15 cellular contexts compared by ENCODE assay signal in genomic region chr1:206511362-206512064, GRCh38. TPM values are rescaled to one million over a fixed set of nuclear protein-coding genes. Genes with fewer than 3 reads are reported as not detected.
DNase-seq lines count a peak whose midpoint lies in the region; ATAC-seq and TF ChIP-seq lines count a peak whose summit lies in the region.
"Had no signal": no experiment of that assay in that cellular context is flagged by ENCODE, and none has a peak within 500 bp of the region (broad histone marks: within the 10 kb centered on the region; RNA-seq: fewer than 3 reads in every experiment).

No MANE protein-coding gene starts in this region.

- H3K9me2 ChIP-seq in HCT116 (ENCODE audit: insufficient read depth) = no peaks in the 10 kb centered on the region

- H3K4me1 ChIP-seq in HCT116 (ENCODE audit: control insufficient read depth in 1 of 2, insufficient read depth in 2 of 2, low read length in 2 of 2) (peaks cover 24 to 76% of the 10 kb centered on the region in 2 experiments), fibroblast of lung (ENCODE audit: control insufficient read depth, extremely low read depth, insufficient read depth, low read length) (peaks cover 24% of the 10 kb centered on the region), neuronal stem cell (ENCODE audit: control insufficient read depth in 2 of 2, insufficient read depth in 1 of 2, low read depth in 1 of 2, low read length in 2 of 2) (peaks cover 5 to 17% of the 10 kb centered on the region in 2 donors)
- H3K4me1 ChIP-seq: BE2C had no signal

- no peak overlapping the region for H4K8ac ChIP-seq in neuronal stem cell (ENCODE audit: low read depth, low read length)

- H2BK15ac ChIP-seq in neuronal stem cell (ENCODE audit: low read length) = no peak overlapping the region

- H3K27ac ChIP-seq in HCT116 (ENCODE audit: low read depth, low read length) (no peak overlapping the region), RWPE1 (peak overlapping the region; percentile 97), fibroblast of lung (ENCODE audit: insufficient read depth, low read length) (no peak overlapping the region), neuronal stem cell (replicated peaks; ENCODE audit: low read length) (no peak overlapping the region)
- H3K27ac ChIP-seq: SJSA1 had no signal

- H3K4me1 Mint-ChIP-seq in osteocyte (ENCODE audit: unreplicated experiment) = peaks cover 9% of the 10 kb centered on the region
- peaks cover 3% of the 10 kb centered on the region in 2 donors for H3K4me1 Mint-ChIP-seq in effector memory CD8-positive, alpha-beta T cell (ENCODE audit: low read depth in 2 of 2)

- no peaks in the 10 kb centered on the region for H3K79me1 ChIP-seq in neuronal stem cell (ENCODE audit: low read depth, low read length)

- no peak overlapping the region for H3K4me3 ChIP-seq in HCT116 (replicated peaks in 1 of 2; ENCODE audit: low read depth in 1 of 2, low read length in 2 of 2)
- no peak overlapping the region for H3K4me3 ChIP-seq in fibroblast of lung (replicated peaks in 1 of 4; ENCODE audit: control extremely low read depth in 1 of 4, insufficient read depth in 1 of 4, low read depth in 3 of 4, low read length in 4 of 4)
- H3K4me3 ChIP-seq in neuronal stem cell (ENCODE audit: low read length in 2 of 2) = no peak overlapping the region
- H3K4me3 ChIP-seq: SJSA1 had no signal

- H3K14ac ChIP-seq in neuronal stem cell (ENCODE audit: low read length) = no peak overlapping the region

- H3K9me3 Mint-ChIP-seq in osteocyte (ENCODE audit: unreplicated experiment) = no peaks in the 10 kb centered on the region
- no peaks in the 10 kb centered on the region for H3K9me3 Mint-ChIP-seq in effector memory CD8-positive, alpha-beta T cell
- H3K9me3 Mint-ChIP-seq: activated T-helper 17 cell treated with anti-CD3 and anti-CD28 coated beads, Interleukin-2, amount 50 U/mL, for 72 hours had no signal

- H3K4ac ChIP-seq in neuronal stem cell (ENCODE audit: low read length) = no peak overlapping the region

- H3K36me3 Mint-ChIP-seq in osteocyte (ENCODE audit: unreplicated experiment) = no peaks in the 10 kb centered on the region
- peaks cover 4% of the 10 kb centered on the region for H3K36me3 Mint-ChIP-seq in effector memory CD8-positive, alpha-beta T cell (ENCODE audit: insufficient read depth)

- no peak overlapping the region for H3K27ac Mint-ChIP-seq in osteocyte (ENCODE audit: unreplicated experiment)
- H3K27ac Mint-ChIP-seq in effector memory CD8-positive, alpha-beta T cell = no peak overlapping the region
- H3K27ac Mint-ChIP-seq: activated T-helper 17 cell treated with anti-CD3 and anti-CD28 coated beads, Interleukin-2, amount 50 U/mL, for 72 hours had no signal

- RAD21 ChIA-PET in HCT116 (lab: Charles Lee; ENCODE audit: low non-redundant PET in 1 of 2, low total read pairs in 2 of 2, uncharacterized antibody in 2 of 2, unreplicated experiment in 2 of 2) = no interaction called here

- no peak overlapping the region for H2BK120ac ChIP-seq in neuronal stem cell (ENCODE audit: low read depth, low read length)

- 0 out of 2 replicates have a peak overlapping the region, but pooled peaks have one; percentile 5 for H3K4me2 ChIP-seq in HCT116 (ENCODE audit: low read length)
- H3K4me2 ChIP-seq in fibroblast of lung (ENCODE audit: extremely low read depth, insufficient read depth, low read length) = peak overlapping the region; percentile 63
- H3K4me2 ChIP-seq in neuronal stem cell (ENCODE audit: insufficient read depth, low read length, poor library complexity, severe bottlenecking) = no peak overlapping the region

- H2AFZ ChIP-seq in HCT116 (ENCODE audit: low read depth, low read length, poor library complexity, severe bottlenecking) (no peak overlapping the region), fibroblast of lung (ENCODE audit: low read length) (no peak overlapping the region), neuronal stem cell (ENCODE audit: low read length) (peak overlapping the region; percentile 78)

- H4K20me1 ChIP-seq in HCT116 (ENCODE audit: insufficient read depth) = no peaks in the 10 kb centered on the region
- H4K20me1 ChIP-seq in fibroblast of lung (ENCODE audit: control insufficient read depth, extremely low read depth, insufficient read depth, low read length) = no peaks in the 10 kb centered on the region

- BruUV-seq in HCT116 (replicated peaks; lab: Mats Ljungman, UMichigan) = no TSS peak

- no peak overlapping the region for H2AK5ac ChIP-seq in neuronal stem cell (ENCODE audit: low read depth, low read length)

- H3K9ac ChIP-seq in HCT116 (ENCODE audit: low read length) = no peak overlapping the region
- no peak overlapping the region for H3K9ac ChIP-seq in fibroblast of lung (ENCODE audit: insufficient read depth, low read length)
- H3K9ac ChIP-seq in neuronal stem cell (ENCODE audit: low read depth, low read length, poor library complexity) = no peak overlapping the region

- CTCF ChIA-PET in HCT116 (lab: Charles Lee) (no interaction called here), RWPE1 (lab: Yijun Ruan, JAX) (interaction anchor here (0.5 to 1.1 kb wide), 2 partner anchors 14 to 32 kb away, joined by 5 to 7 read pairs; no protein-coding TSS in a partner anchor)

- H3K27me3 ChIP-seq in HCT116 (ENCODE audit: insufficient read depth, low read length) (no peaks in the 10 kb centered on the region), fibroblast of lung (ENCODE audit: control insufficient read depth, insufficient read depth, low read length) (no peaks in the 10 kb centered on the region), neuronal stem cell (ENCODE audit: control insufficient read depth in 3 of 3, insufficient read depth in 3 of 3, low read depth in 1 of 3, low read length in 3 of 3) (peaks cover 11 to 84% (median 33%) of the 10 kb centered on the region in 3 experiments)
- H3K27me3 ChIP-seq: SJSA1 had no signal

- no peak for TF ChIP-seq RAD21 in HCT116 (IDR thresholded peaks at IDR 0.05; ENCODE audit: low read depth)

- POLR2A ChIA-PET in HCT116 (lab: Charles Lee) (no interaction called here), RWPE1 (lab: Yijun Ruan, JAX; ENCODE audit: low non-redundant PET) (no interaction called here)

- no peak overlapping the region for H2BK12ac ChIP-seq in neuronal stem cell (ENCODE audit: low read length)

- intact Hi-C loops in HCT116 (cut with micrococcal nuclease) = no loop called here

- no CpG with 5 or more reads among the region's 14 CpGs for WGBS in neuronal stem cell (ENCODE audit: extremely low coverage in 2 of 2, insufficient read length in 2 of 2, insufficient replicate concordance in 1 of 2), 2 donors

- no peak overlapping the region for H3K18ac ChIP-seq in neuronal stem cell (ENCODE audit: low read length)

- no peaks in the 10 kb centered on the region for H3K9me3 ChIP-seq in HCT116 (ENCODE audit: control insufficient read depth in 1 of 2, insufficient read depth in 1 of 2, low read depth in 1 of 2, low read length in 2 of 2)
- H3K9me3 ChIP-seq in fibroblast of lung (ENCODE audit: control insufficient read depth, insufficient read depth, low read depth, low read length) = no peaks in the 10 kb centered on the region
- H3K9me3 ChIP-seq in neuronal stem cell (replicated peaks in 1 of 2; ENCODE audit: control insufficient read depth in 2 of 2, insufficient read depth in 1 of 2, low read depth in 1 of 2, low read length in 2 of 2) = no peaks in the 10 kb centered on the region
- H3K9me3 ChIP-seq: BE2C, SJSA1 had no signal

- H3K27me3 Mint-ChIP-seq in osteocyte (ENCODE audit: unreplicated experiment) = peaks cover 64% of the 10 kb centered on the region
- peaks cover 12 to 23% of the 10 kb centered on the region in 2 donors for H3K27me3 Mint-ChIP-seq in effector memory CD8-positive, alpha-beta T cell

- H3K4me3 Mint-ChIP-seq in osteocyte (ENCODE audit: unreplicated experiment) = no peak overlapping the region
- no peak overlapping the region for H3K4me3 Mint-ChIP-seq in effector memory CD8-positive, alpha-beta T cell
- H3K4me3 Mint-ChIP-seq: activated T-helper 17 cell treated with anti-CD3 and anti-CD28 coated beads, Interleukin-2, amount 50 U/mL, for 72 hours had no signal

- no peak for TF ChIP-seq CTCF in HCT116 (IDR thresholded peaks at IDR 0.05 in 2 of 3, conservative IDR thresholded peaks at IDR 0.05 in 1 of 3; ENCODE audit: borderline replicate concordance in 1 of 3, insufficient read depth in 1 of 3, low read depth in 2 of 3, low read length in 2 of 3)
- no peak for TF ChIP-seq CTCF in RWPE1 (conservative IDR thresholded peaks at IDR 0.05; ENCODE audit: low read depth)
- TF ChIP-seq CTCF in fibroblast of lung (conservative IDR thresholded peaks at IDR 0.05 in 1 of 2, IDR thresholded peaks at IDR 0.05 in 1 of 2; ENCODE audit: low read depth in 1 of 2, low read length in 2 of 2) = no peak
- no peak for TF ChIP-seq CTCF in osteocyte (IDR thresholded peaks at IDR 0.05)

- no peak for ATAC-seq in HCT116
- no peak for ATAC-seq in effector memory CD8-positive, alpha-beta T cell (replicated peaks)
- ATAC-seq in stimulated activated naive CD8-positive, alpha-beta T cell treated with anti-CD3 and anti-CD28 coated beads, Interleukin-15, Interleukin-2, amounts not matched to agents 100 U/mL and 50 U/mL, for 24 hours = no peak
- ATAC-seq: activated T-helper 17 cell treated with anti-CD3 and anti-CD28 coated beads, Interleukin-2, amount 50 U/mL, for 72 hours had no signal

- H2BK5ac ChIP-seq in neuronal stem cell (ENCODE audit: low read length) = no peak overlapping the region

- no peak for TF ChIP-seq POLR2A in HCT116 (IDR thresholded peaks at IDR 0.05; ENCODE audit: borderline replicate concordance, extremely low read depth, insufficient read depth, insufficient read length)

- H3K36me3 ChIP-seq in HCT116 (ENCODE audit: control insufficient read depth in 1 of 2, insufficient read depth in 2 of 2, low read length in 2 of 2) (no peaks in the 10 kb centered on the region), fibroblast of lung (ENCODE audit: control insufficient read depth, insufficient read depth, low read length) (no peaks in the 10 kb centered on the region), neuronal stem cell (replicated peaks in 1 of 2; ENCODE audit: control insufficient read depth in 2 of 2, insufficient read depth in 2 of 2, low read length in 2 of 2) (no peaks in the 10 kb centered on the region)
- H3K36me3 ChIP-seq: BE2C, SJSA1 had no signal

- H3K79me2 ChIP-seq in HCT116 (ENCODE audit: insufficient read depth, low read length) = no peaks in the 10 kb centered on the region
- H3K79me2 ChIP-seq in fibroblast of lung (ENCODE audit: control insufficient read depth, insufficient read depth, low read length) = no peaks in the 10 kb centered on the region

- DNase-seq in HCT116 (ENCODE audit: low read depth, low spot score) (no peak), RWPE1 (ENCODE audit: low spot score) (no peak), fibroblast of lung (ENCODE audit: low read depth in 2 of 2) (no peak), neuronal stem cell (ENCODE audit: low spot score) (no peak), osteocyte (ENCODE audit: extremely low spot score, unreplicated experiment) (no peak), CD1c-positive myeloid dendritic cell (ENCODE audit: extremely low spot score) (no peak)
- DNase-seq in effector memory CD8-positive, alpha-beta T cell = no peak
- DNase-seq in stimulated activated naive CD8-positive, alpha-beta T cell treated with anti-CD3 and anti-CD28 coated beads, Interleukin-15, Interleukin-2, amounts not matched to agents 100 U/mL and 50 U/mL, for 24 hours = no peak
- DNase-seq: BE2C; HCEC 1CT; KBM-7; NCI-H1436 treated with DMSO at 0.1 percent for 48 hours; stimulated activated CD4-positive, alpha-beta T cell treated with anti-CD3 and anti-CD28 coated beads, Interleukin-15, amount 100 ng/mL, for 24 hours had no signal

- no peak overlapping the region for H4K91ac ChIP-seq in neuronal stem cell (ENCODE audit: low read depth, low read length, poor library complexity)

- no peak overlapping the region for H3K23ac ChIP-seq in neuronal stem cell (ENCODE audit: low read depth, low read length, poor library complexity)

RNA-seq across cellular contexts. Expression of gene RASSF5, which starts 4.2 kb away (rescaled TPM):
- total RNA-seq in HCT116 (2021; ENCODE audit: unreplicated experiment) (5.4 TPM), fibroblast of lung (1.8 and 3.0 TPM in 2 replicates), osteocyte (0.34 TPM in 1 of 2 replicates, not detected in the other)
- 3.9 and 4.5 TPM in 2 replicates for polyA plus RNA-seq in HCT116 (2012)
- 1.3 and 2.2 TPM in 2 replicates for polyA plus RNA-seq in fibroblast of lung
- 1.2 and 3.0 TPM in 2 replicates for polyA plus RNA-seq in fibroblast of lung (2012)
- polyA minus RNA-seq in fibroblast of lung (ENCODE audit: low replicate concordance) = 2.9 and 4.9 TPM in 2 replicates
- polyA plus RNA-seq in neuronal stem cell (2013, experiment 1 of 2) = 0.50 TPM
- polyA plus RNA-seq in neuronal stem cell (2013, experiment 2 of 2) = 0.51 TPM

RNA-seq across cellular contexts. Expression of gene IKBKE, which starts 41.2 kb away (rescaled TPM):
- total RNA-seq in HCT116 (2021; ENCODE audit: unreplicated experiment) (5.1 TPM), fibroblast of lung (9.6 and 10.0 TPM in 2 replicates), osteocyte (7.5 and 8.5 TPM in 2 replicates)
- polyA plus RNA-seq in HCT116 (2012) = 3.5 TPM in 2 replicates
- polyA plus RNA-seq in fibroblast of lung = 12.4 and 13.1 TPM in 2 replicates
- 14.2 and 16.1 TPM in 2 replicates for polyA plus RNA-seq in fibroblast of lung (2012)
- 12.0 and 30.6 TPM in 2 replicates for polyA minus RNA-seq in fibroblast of lung (ENCODE audit: low replicate concordance)
- polyA plus RNA-seq in neuronal stem cell (2013, experiment 1 of 2) = 0.49 TPM
- polyA plus RNA-seq in neuronal stem cell (2013, experiment 2 of 2) = 0.47 TPM
